8 cellular contexts compared by ENCODE assay signal in the genomic region with DNA sequence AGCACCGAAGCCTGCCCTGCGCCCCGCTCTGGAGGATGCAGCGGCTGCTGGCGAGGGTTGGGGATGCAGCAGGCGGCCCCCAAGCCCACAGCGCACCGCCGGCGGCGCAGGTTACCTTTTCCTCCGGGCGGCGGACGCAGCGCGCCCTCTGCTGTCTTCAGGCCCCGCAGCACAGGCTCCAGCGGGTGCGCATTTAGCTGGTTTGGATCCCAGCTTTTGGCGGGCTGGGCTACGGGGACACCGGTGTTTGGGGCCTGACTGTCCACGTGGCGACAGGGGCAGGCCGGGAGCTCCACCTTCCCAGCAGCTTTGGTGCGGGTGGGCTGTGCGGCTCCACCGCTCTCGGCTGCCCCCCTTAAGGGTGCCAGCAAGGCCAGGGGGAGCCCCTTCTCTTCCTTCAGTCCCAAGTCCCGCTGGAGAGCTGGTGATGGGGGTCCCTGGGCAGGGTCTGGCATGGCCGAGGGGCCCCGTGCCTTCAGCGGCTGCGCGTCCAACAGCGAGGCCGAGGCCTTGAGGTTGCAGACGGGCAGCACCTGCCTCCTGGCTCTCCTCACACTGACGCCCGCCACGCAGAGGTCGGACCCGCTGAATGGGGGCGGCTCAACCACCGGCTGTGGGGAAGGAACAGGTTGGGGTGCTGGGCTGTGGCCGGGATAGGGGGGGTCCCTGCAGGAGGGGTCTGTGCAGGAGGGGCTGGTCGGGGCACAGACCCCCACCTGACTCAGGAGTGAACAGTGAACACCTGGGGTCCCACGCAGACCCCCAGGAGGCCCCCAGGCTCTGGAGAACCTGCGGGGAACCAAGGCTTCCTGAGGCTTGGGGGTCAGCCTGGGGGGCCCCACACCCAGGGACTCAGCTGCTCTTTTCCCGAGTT. TPM values are rescaled to one million over a fixed set of nuclear protein-coding genes. Genes with fewer than 3 reads are reported as not detected.
DNase-seq lines count a peak whose midpoint lies in the region; FAIRE-seq and TF ChIP-seq lines count a peak whose summit lies in the region.

No MANE protein-coding gene starts in this region.

- DNase-seq in AG08396 (ENCODE audit: low spot score) = peak; percentile 94
- DNase-seq in GM19239 (ENCODE audit: insufficient read length, low spot score) = peak; percentile 97
- peak; percentile 72 for DNase-seq in NCI-H1694 treated with DMSO at 0.1 percent for 48 hours (lab: John Stamatoyannopoulos, UW)
- DNase-seq in MCF 10A (ENCODE audit: unreplicated experiment) = peak; percentile 79
- DNase-seq in iPS-NIHi11 (ENCODE audit: low spot score) = peak; percentile 99
- peak; percentile 78 to 81 (median 78) for DNase-seq in stimulated activated CD4-positive, alpha-beta T cell treated with anti-CD3 and anti-CD28 coated beads, Interleukin-12 subunit alpha, Interleukin-12 subunit beta, amount 100 ng/mL, for 48 hours (ENCODE audit: low read depth in 2 of 3, low spot score in 1 of 3)
- DNase-seq in MV-4-11 (lab: John Stamatoyannopoulos, UW) = no peak

- peaks cover 11% of the 10 kb centered on the region for H3K4me1 Mint-ChIP-seq in MCF 10A (ENCODE audit: insufficient read depth, unreplicated experiment)

- H3K4me3 Mint-ChIP-seq in MCF 10A (ENCODE audit: unreplicated experiment) = no peak overlapping the region

- TF ChIP-seq CTCF in WI38 (IDR thresholded peaks at IDR 0.05; ENCODE audit: low read depth, low read length) (peak; percentile 87), MCF 10A (IDR thresholded peaks at IDR 0.05; ENCODE audit: unreplicated experiment) (peak; percentile 91)

- H3K36me3 Mint-ChIP-seq in MCF 10A (ENCODE audit: insufficient read depth, unreplicated experiment) = no peaks in the 10 kb centered on the region

- peak; percentile 74 for FAIRE-seq in GM19239 (lab: Jason Lieb, UNC)

- no peaks in the 10 kb centered on the region for H3K9me3 Mint-ChIP-seq in MCF 10A (ENCODE audit: unreplicated experiment)

- POLR2A ChIA-PET in MCF 10A (lab: Yijun Ruan, JAX) = interaction anchor here (0.6 to 1.4 kb wide), 9 partner anchors 46 to 263 kb away, joined by 3 to 12 read pairs (median 4); a partner anchor contains a TSS

- CTCF ChIA-PET in MCF 10A (lab: Yijun Ruan, JAX) = interaction anchor here (0.5 to 3.6 kb wide), 35 partner anchors 8 to 336 kb away, joined by 3 to 48 read pairs (median 4); no protein-coding TSS in a partner anchor

- BruUV-seq in MCF 10A (replicated peaks; lab: Mats Ljungman, UMichigan) = no TSS peak

- intact Hi-C loops in MCF 10A (cut with micrococcal nuclease) = loop anchor here (1.0 to 2.0 kb wide), 2 partner anchors 37 to 264 kb away; no protein-coding TSS in a partner anchor

- no peak overlapping the region for H3K4me3 ChIP-seq in WI38 (ENCODE audit: low read depth, low read length)

- H3K27ac Mint-ChIP-seq in MCF 10A (ENCODE audit: low read depth, unreplicated experiment) = no peak overlapping the region

- no peaks in the 10 kb centered on the region for H3K27me3 Mint-ChIP-seq in MCF 10A (ENCODE audit: insufficient read depth, unreplicated experiment)

RNA-seq across cellular contexts. Expression of a gene that starts 18.0 kb away (rescaled TPM):
- not detected in 2 replicates for total RNA-seq in MCF 10A (2022)

RNA-seq across cellular contexts. Expression of a gene that starts 27.5 kb away (rescaled TPM):
- total RNA-seq in MCF 10A (2022) = not detected in 2 replicates

RNA-seq across cellular contexts. Expression of a gene that starts 54.7 kb away (rescaled TPM):
- total RNA-seq in MCF 10A (2022) = not detected in 2 replicates

RNA-seq across cellular contexts. Expression of a gene that starts 59.3 kb away (rescaled TPM):
- not detected in 2 replicates for total RNA-seq in MCF 10A (2022)
